ENCODE assay signal across 8 cellular contexts in the genomic region with DNA sequence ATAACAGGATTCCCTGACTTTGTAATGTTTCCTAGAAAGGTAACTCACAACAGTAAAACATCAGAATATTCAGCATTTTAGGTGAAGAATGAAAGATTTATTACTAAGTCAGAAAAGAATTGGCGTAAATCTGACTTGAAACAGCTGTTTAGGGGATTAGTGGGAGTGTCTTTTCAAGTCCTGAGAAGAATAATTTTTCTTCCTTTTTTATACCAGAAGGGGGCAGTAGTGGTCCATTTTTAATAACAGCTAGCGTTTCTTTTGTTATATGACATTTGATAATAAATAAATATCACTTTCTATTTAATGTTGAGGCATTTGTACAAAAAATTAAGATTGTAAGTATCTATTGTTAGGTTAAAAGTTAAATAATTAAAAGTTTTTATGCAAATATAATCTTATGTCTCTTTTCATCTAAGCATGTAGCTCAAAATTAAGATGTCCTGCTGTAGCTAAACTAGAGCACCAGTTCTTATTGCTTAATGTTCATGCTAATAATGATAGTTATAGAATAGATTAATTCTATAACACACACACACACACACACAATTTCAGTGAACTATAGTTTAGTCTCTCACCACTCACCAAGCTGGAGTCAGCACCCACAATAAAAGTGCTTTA.
DNase-seq lines count a peak whose midpoint lies in the region; ATAC-seq and TF ChIP-seq lines count a peak whose summit lies in the region.

No MANE protein-coding gene starts in this region.

- no peak overlapping the region for H3K27ac ChIP-seq in mesenchymal stem cell (ENCODE audit: low read length, poor library complexity, severe bottlenecking)
- H3K27ac ChIP-seq in gastroesophageal sphincter = no peak overlapping the region

- no peak overlapping the region for H2AK5ac ChIP-seq in mesenchymal stem cell (ENCODE audit: low read length, severe bottlenecking)

- H4K8ac ChIP-seq in mesenchymal stem cell (ENCODE audit: low read length) = no peak overlapping the region

- ATAC-seq in gastroesophageal sphincter = no peak

- H3K36me3 ChIP-seq in mesenchymal stem cell (ENCODE audit: control insufficient read depth in 1 of 2, insufficient read depth in 2 of 2, low read depth in 1 of 2, low read length in 2 of 2) = no peaks in the 10 kb centered on the region
- no peaks in the 10 kb centered on the region for H3K36me3 ChIP-seq in gastroesophageal sphincter

- no peak overlapping the region for H3K4me2 ChIP-seq in mesenchymal stem cell (ENCODE audit: low read length, poor library complexity, severe bottlenecking)

- H3K9ac ChIP-seq in mesenchymal stem cell (ENCODE audit: low read length) = no peak overlapping the region

- TF ChIP-seq CTCF in HFF-Myc (IDR thresholded peaks at IDR 0.05; ENCODE audit: low read depth, low read length, missing control alignments) (peak; percentile 24), gastroesophageal sphincter (IDR thresholded peaks at IDR 0.05) (peak in 2 of 4 experiments; percentile 18 to 53)

- no peak overlapping the region for H2AFZ ChIP-seq in mesenchymal stem cell (ENCODE audit: low read depth, low read length)

- no peak overlapping the region for H3K14ac ChIP-seq in mesenchymal stem cell (ENCODE audit: low read length in 2 of 2)

- H3K4me3 ChIP-seq in HFF-Myc (replicated peaks; ENCODE audit: low read depth, low read length) = no peak overlapping the region
- no peak overlapping the region for H3K4me3 ChIP-seq in mesenchymal stem cell (ENCODE audit: insufficient read depth in 1 of 2, low read depth in 1 of 2, low read length in 2 of 2)
- no peak overlapping the region for H3K4me3 ChIP-seq in gastroesophageal sphincter

- TF ChIP-seq EP300 in gastroesophageal sphincter (IDR thresholded peaks at IDR 0.05) = no peak

- in situ Hi-C loops in T47D (cut with HindIII; ENCODE audit: low pct_unique_long_range_greater_than_20kb, low sequenced_read_pairs) = no loop called here

- H3K4me1 ChIP-seq in mesenchymal stem cell (ENCODE audit: control insufficient read depth, insufficient read depth, low read depth, low read length) = no peaks in the 10 kb centered on the region
- H3K4me1 ChIP-seq in gastroesophageal sphincter = no peaks in the 10 kb centered on the region

- H3K18ac ChIP-seq in mesenchymal stem cell (ENCODE audit: low read depth in 1 of 2, low read length in 2 of 2) = no peak overlapping the region

- H3K23ac ChIP-seq in mesenchymal stem cell (ENCODE audit: low read length in 2 of 2) = no peak overlapping the region

- no peak overlapping the region for H3K4ac ChIP-seq in mesenchymal stem cell (ENCODE audit: low read depth in 1 of 2, low read length in 2 of 2)

- H3K9me3 ChIP-seq in mesenchymal stem cell (ENCODE audit: control insufficient read depth, low read length) (no peaks in the 10 kb centered on the region), gastroesophageal sphincter (no peaks in the 10 kb centered on the region)

- 40% methylated on average over 1 of the region's 2 CpGs for WGBS in mesenchymal stem cell
- WGBS in gastroesophageal sphincter (ENCODE audit: low coverage in 1 of 2), 2 donors = 0 to 2% methylated on average over 2 of the region's 2 CpGs

- TF ChIP-seq POLR2A in gastroesophageal sphincter (IDR thresholded peaks at IDR 0.05) = no peak

- H2BK12ac ChIP-seq in mesenchymal stem cell (ENCODE audit: low read length in 2 of 2) = no peak overlapping the region

- H2BK120ac ChIP-seq in mesenchymal stem cell (ENCODE audit: low read depth, low read length) = no peak overlapping the region

- no peak overlapping the region for H2BK15ac ChIP-seq in mesenchymal stem cell (ENCODE audit: low read depth, poor library complexity, severe bottlenecking)

- no peaks in the 10 kb centered on the region for H3K79me1 ChIP-seq in mesenchymal stem cell (replicated peaks; ENCODE audit: low read length, poor library complexity, severe bottlenecking)

- H3K27me3 ChIP-seq in mesenchymal stem cell (ENCODE audit: control insufficient read depth in 1 of 2, insufficient read depth in 1 of 2, low read length in 2 of 2) (no peaks in the 10 kb centered on the region), gastroesophageal sphincter (no peaks in the 10 kb centered on the region)

- DNase-seq in Daoy (ENCODE audit: low read depth) = peak; percentile 14
- DNase-seq in HFF-Myc (ENCODE audit: extremely low read depth, low read depth) = peak; percentile 22
- peak; percentile 47 for DNase-seq in NCI-H2227 treated with DMSO at 0.1 percent for 48 hours (lab: John Stamatoyannopoulos, UW)
- peak; percentile 16 to 66 for DNase-seq in T47D (ENCODE audit: low read depth in 1 of 2, low spot score in 1 of 2)
- DNase-seq in mesenchymal stem cell = peak; percentile 57
- no peak for DNase-seq in activated naive CD4-positive, alpha-beta T cell treated with anti-CD3 and anti-CD28 coated beads, Interleukin-2, amount 50 U/mL, for 16 hours
- no peak for DNase-seq in activated CD4-positive, alpha-beta T cell treated with anti-CD3 and anti-CD28 coated beads, Interleukin-2, amount 50 U/mL, for 48 hours

- no peak overlapping the region for H4K91ac ChIP-seq in mesenchymal stem cell (ENCODE audit: low read length)

- no peak overlapping the region for H2BK5ac ChIP-seq in mesenchymal stem cell (ENCODE audit: low read depth, low read length, poor library complexity, severe bottlenecking)

Comparison
In these comparisons a context has a peak if more than half of its experiments do, and no peak if none do; other contexts are left out.
1. DNase-seq: peak in Daoy (single experiment), HFF-Myc (single experiment), NCI-H2227 treated with DMSO at 0.1 percent for 48 hours (single experiment), T47D (2 of 2) and mesenchymal stem cell (single experiment); none in activated naive CD4-positive, alpha-beta T cell treated with anti-CD3 and anti-CD28 coated beads, Interleukin-2, amount 50 U/mL, for 16 hours (single experiment) and activated CD4-positive, alpha-beta T cell treated with anti-CD3 and anti-CD28 coated beads, Interleukin-2, amount 50 U/mL, for 48 hours (0 of 2).